Comparison of ENCODE assay signal across 31 cellular contexts in the genomic region with DNA sequence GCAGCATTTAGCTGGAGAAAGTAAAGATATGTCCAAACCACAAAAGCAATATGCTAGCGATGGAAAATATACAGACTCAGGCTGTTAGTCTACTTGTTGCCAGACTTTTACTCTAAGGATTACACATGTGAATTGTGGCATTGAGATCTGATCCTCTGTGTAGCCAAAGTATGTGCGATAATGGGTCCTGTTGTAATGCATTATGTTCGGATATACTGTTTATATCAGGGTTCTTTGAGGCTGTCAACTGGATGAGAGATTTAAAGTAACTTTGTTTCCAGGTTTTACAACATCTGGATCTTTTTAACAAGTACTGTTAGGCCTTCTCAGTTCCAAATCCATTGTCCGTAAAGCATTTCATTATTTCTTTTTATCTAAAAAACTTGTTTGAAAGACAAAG.
"Had no signal": no experiment of that assay in that cellular context is flagged by ENCODE, and none has a peak within 500 bp of the region (broad histone marks: within the 10 kb centered on the region; RNA-seq: fewer than 3 reads in every experiment).

No MANE protein-coding gene starts in this region.

- ATAC-seq: activated CD4-positive, alpha-beta T cell treated with anti-CD3 and anti-CD28 coated beads for 36 hours; activated CD8-positive, alpha-beta memory T cell treated with anti-CD3 and anti-CD28 coated beads, Interleukin-2, amount 10 ng/mL, durations not matched to agents 7 days and 5 days; activated CD8-positive, alpha-beta T cell treated with anti-CD3 and anti-CD28 coated beads, Interleukin-2, amount 10 ng/mL, durations not matched to agents 7 days and 5 days; activated naive CD8-positive, alpha-beta T cell treated with anti-CD3 and anti-CD28 coated beads, Interleukin-2, amount 50 U/mL, for 24 hours; body of pancreas; gastroesophageal sphincter had no signal

- H3K4me1 ChIP-seq: adrenal gland, body of pancreas, colonic mucosa, esophagus squamous epithelium, heart right ventricle had no signal

- FAIRE-seq: endometrium, endothelial cell of umbilical vein had no signal

- DNase-seq: activated CD4-positive, alpha-beta memory T cell treated with anti-CD3 and anti-CD28 coated beads for 36 hours; activated CD4-positive, alpha-beta T cell treated with anti-CD3 and anti-CD28 coated beads for 36 hours; activated CD4-positive, alpha-beta T cell treated with anti-CD3 and anti-CD28 coated beads, Interleukin-2, amount 10 ng/mL, durations not matched to agents 24 days and 14 days; activated CD4-positive, CD25-positive, alpha-beta regulatory T cell; activated CD4-positive, CD25-positive, alpha-beta regulatory T cell treated with anti-CD3 and anti-CD28 coated beads, Interleukin-2, amount 50 U/mL, for 72 hours; activated CD8-positive, alpha-beta memory T cell treated with anti-CD3 and anti-CD28 coated beads, Interleukin-2, amount 10 ng/mL, durations not matched to agents 7 days and 5 days; activated CD8-positive, alpha-beta memory T cell treated with anti-CD3 and anti-CD28 coated beads, Interleukin-2, amount 50 U/mL, for 4 hours; activated CD8-positive, alpha-beta T cell treated with anti-CD3 and anti-CD28 coated beads, Interleukin-2, amount 10 ng/mL, durations not matched to agents 7 days and 5 days; activated effector memory CD4-positive, alpha-beta T cell treated with anti-CD3 and anti-CD28 coated beads, Interleukin-2, amount 50 U/mL, for 16 hours; activated naive CD4-positive, alpha-beta T cell treated with anti-CD3 and anti-CD28 coated beads for 36 hours; activated naive CD8-positive, alpha-beta T cell treated with anti-CD3 and anti-CD28 coated beads for 36 hours; activated naive CD8-positive, alpha-beta T cell treated with anti-CD3 and anti-CD28 coated beads, Interleukin-2, amount 50 U/mL, for 24 hours; activated T-cell treated with anti-CD3 and anti-CD28 coated beads, Interleukin-2, amount 50 U/mL, for 1 hour; activated T-cell treated with anti-CD3 and anti-CD28 coated beads, Interleukin-2, amount 50 U/mL, for 48 hours; adrenal gland; amygdala; aorta; body of pancreas; caudate nucleus; cerebellar nuclear complex; colonic mucosa; effector CD8-positive, alpha-beta T cell; esophagus squamous epithelium; foreskin fibroblast; heart right ventricle; hippocampal formation; T-helper 2 cell had no signal

- H3K27me3 ChIP-seq: adrenal gland, body of pancreas, colonic mucosa, esophagus squamous epithelium, gastroesophageal sphincter, heart right ventricle had no signal

- H3K4me3 ChIP-seq: adrenal gland, body of pancreas, colonic mucosa, esophagus squamous epithelium, gastroesophageal sphincter, heart right ventricle had no signal

- H3K27ac ChIP-seq: adrenal gland, body of pancreas, colonic mucosa, epithelial cell of prostate, esophagus squamous epithelium, heart right ventricle had no signal

- H3K9me3 ChIP-seq: adrenal gland, colonic mucosa, esophagus squamous epithelium, gastroesophageal sphincter had no signal

- H3K36me3 ChIP-seq: adrenal gland, colonic mucosa, gastroesophageal sphincter had no signal
